Comparison of ENCODE assay signal across 8 cellular contexts in the genomic region with DNA sequence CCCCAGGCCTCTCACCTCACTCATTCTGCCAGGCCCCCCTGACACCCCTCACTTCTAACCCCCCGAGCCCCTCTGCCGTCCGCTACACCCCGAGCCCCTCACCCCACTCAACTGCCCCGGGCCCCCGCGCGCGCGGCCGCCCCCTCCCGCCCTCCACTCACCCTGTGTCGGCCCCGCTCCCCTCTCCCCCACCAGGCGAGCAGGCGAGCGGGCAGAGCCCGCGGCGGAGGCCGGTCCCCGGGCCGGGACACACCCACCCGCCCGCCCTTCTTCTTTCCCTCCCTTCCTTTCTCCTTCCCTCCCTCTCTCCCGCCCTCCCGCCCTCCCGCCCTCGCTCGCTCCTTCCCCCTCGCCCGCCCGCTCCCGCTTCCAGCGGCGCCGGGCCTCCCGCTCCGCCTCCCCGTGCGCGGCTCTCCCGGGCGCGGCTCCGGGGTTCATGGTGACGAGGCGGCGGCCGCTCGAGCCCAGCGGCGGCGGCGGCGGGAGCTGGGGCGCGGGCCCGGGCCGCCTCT. TPM values are rescaled to one million over a fixed set of nuclear protein-coding genes. Genes with fewer than 3 reads are reported as not detected.
DNase-seq lines count a peak whose midpoint lies in the region; ATAC-seq and TF ChIP-seq lines count a peak whose summit lies in the region.

A gene with protein sequence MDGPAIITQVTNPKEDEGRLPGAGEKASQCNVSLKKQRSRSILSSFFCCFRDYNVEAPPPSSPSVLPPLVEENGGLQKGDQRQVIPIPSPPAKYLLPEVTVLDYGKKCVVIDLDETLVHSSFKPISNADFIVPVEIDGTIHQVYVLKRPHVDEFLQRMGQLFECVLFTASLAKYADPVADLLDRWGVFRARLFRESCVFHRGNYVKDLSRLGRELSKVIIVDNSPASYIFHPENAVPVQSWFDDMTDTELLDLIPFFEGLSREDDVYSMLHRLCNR (plus strand): TSS at position 341 of the 512 bp plus-strand sequence. CDS start 320 bp downstream, outside the sequence.

- H3K4me1 ChIP-seq in PC-3 (ENCODE audit: insufficient read depth, low read length) = peaks cover 33% of the 10 kb centered on the region
- peaks cover 51% of the 10 kb centered on the region for H3K4me1 ChIP-seq in mammary epithelial cell (ENCODE audit: insufficient read depth, low read length)
- H3K4me1 ChIP-seq in sigmoid colon = peaks cover 0 to 51% (median 33%) of the 10 kb centered on the region in 4 donors

- H3K79me2 ChIP-seq in PC-3 (ENCODE audit: low read length) (0 out of 2 replicates have a peak, but pooled peaks cover 6% of the 10 kb centered on the region), mammary epithelial cell (ENCODE audit: insufficient read depth, low read length) (peaks cover 74% of the 10 kb centered on the region)

- H3K27ac ChIP-seq in PC-3 (ENCODE audit: low read length) (no peak within 1 kb of the TSS), mammary epithelial cell (ENCODE audit: insufficient read depth, low read depth, low read length) (peak within 1 kb of the TSS; percentile 41), sigmoid colon (peak within 1 kb of the TSS; percentile 86 to 94 (median 92))

- POLR2A ChIA-PET in PC-3 (lab: Charles Lee; ENCODE audit: unreplicated experiment) = no interaction called here

- WGBS in mammary epithelial cell (ENCODE audit: low coverage, missing lambda C conversion rate) = no CpG with 5 or more reads among the region's 60 CpGs
- WGBS in sigmoid colon, 2 donors = 1% methylated on average over 60 of the region's 60 CpGs

- H2AFZ ChIP-seq in PC-3 (ENCODE audit: low read length) (peak within 1 kb of the TSS; percentile 71), mammary epithelial cell (ENCODE audit: low read depth, low read length) (peak within 1 kb of the TSS; percentile 69)

- no peaks in the 10 kb centered on the region for H3F3A ChIP-seq in PC-3 (ENCODE audit: low read length, unreplicated experiment)

- TF ChIP-seq EP300 in sigmoid colon (IDR thresholded peaks at IDR 0.05) = no peak

- H3K27me3 ChIP-seq in PC-3 (ENCODE audit: low read length) (peaks cover 46% of the 10 kb centered on the region), mammary epithelial cell (ENCODE audit: insufficient read depth, low read length) (no peaks in the 10 kb centered on the region), sigmoid colon (no peaks in the 10 kb centered on the region)

- ATAC-seq in PC-3 (peak; percentile 6; the same call in 1 of the 2 replicates), GM21717 (IDR thresholded peaks at IDR 0.05; ENCODE audit: unreplicated experiment) (no peak), HG03025 (IDR thresholded peaks at IDR 0.05; ENCODE audit: low FRiP score, unreplicated experiment) (no peak)

- no peaks in the 10 kb centered on the region for H4K20me1 ChIP-seq in PC-3 (ENCODE audit: low read length)
- no peaks in the 10 kb centered on the region for H4K20me1 ChIP-seq in mammary epithelial cell (ENCODE audit: insufficient read depth, low read length)

- intact Hi-C loops in PC-3 (cut with micrococcal nuclease) (no loop called here), mammary epithelial cell (cut with micrococcal nuclease) (no loop called here), sigmoid colon (cut with DNase I) (loop anchor here (1.0 kb wide), 1 partner anchor 9 kb away; no protein-coding TSS in a partner anchor)

- H3K4me2 ChIP-seq in PC-3 (ENCODE audit: low read length) = peak within 1 kb of the TSS; percentile 86
- peak within 1 kb of the TSS; percentile 99 for H3K4me2 ChIP-seq in mammary epithelial cell (ENCODE audit: insufficient read depth, low read depth, low read length)

- in situ Hi-C loops in mammary epithelial cell (cut with MboI; ENCODE audit: low sequenced_read_pairs in 2 of 2) = no loop called here

- H3K4me3 ChIP-seq in PC-3 (ENCODE audit: low read length) (peak within 1 kb of the TSS; percentile 66), mammary epithelial cell (replicated peaks in 1 of 3; ENCODE audit: insufficient read depth in 1 of 3, low read depth in 2 of 3, low read length in 3 of 3) (peak within 1 kb of the TSS; percentile 64 to 82 (median 75)), iPS-18c (ENCODE audit: insufficient read depth, low read depth, low read length) (peak within 1 kb of the TSS; percentile 77), sigmoid colon (peak within 1 kb of the TSS; percentile 57 to 92 (median 83))

- CTCF ChIA-PET in PC-3 (lab: Charles Lee) = no interaction called here
- CTCF ChIA-PET in mammary epithelial cell (lab: Charles Lee; ENCODE audit: low non-redundant PET) = no interaction called here

- dilution Hi-C loops in mammary epithelial cell (cut with HindIII; ENCODE audit: low sequenced_read_pairs) = no loop called here

- no peaks in the 10 kb centered on the region for H3K36me3 ChIP-seq in PC-3 (ENCODE audit: low read depth, low read length)
- no peaks in the 10 kb centered on the region for H3K36me3 ChIP-seq in mammary epithelial cell (ENCODE audit: insufficient read depth, low read length)
- no peaks in the 10 kb centered on the region for H3K36me3 ChIP-seq in sigmoid colon

- no TSS peak for BruUV-seq in PC-3 (replicated peaks; lab: Mats Ljungman, UMichigan)
- no TSS peak for BruUV-seq in mammary epithelial cell (replicated peaks; lab: Mats Ljungman, UMichigan)

- peak within 1 kb of the TSS; percentile 25; the same call in 1 of the 2 replicates for H3K9ac ChIP-seq in PC-3 (ENCODE audit: low read length)
- peak within 1 kb of the TSS; percentile 68 for H3K9ac ChIP-seq in mammary epithelial cell (ENCODE audit: insufficient read depth, low read length)

- H3K9me3 ChIP-seq in PC-3 (ENCODE audit: low read length) (no peaks in the 10 kb centered on the region), mammary epithelial cell (replicated peaks; ENCODE audit: insufficient read depth, low read length) (no peaks in the 10 kb centered on the region), iPS-18c (ENCODE audit: control insufficient read depth, insufficient read depth, low read length) (no peaks in the 10 kb centered on the region), sigmoid colon (no peaks in the 10 kb centered on the region)

- DNase-seq in NCI-H345 (lab: John Stamatoyannopoulos, UW) = peak; percentile 28
- DNase-seq in NCI-H345 treated with DMSO at 0.1 percent for 48 hours (lab: John Stamatoyannopoulos, UW; ENCODE audit: unreplicated experiment) = no peak
- DNase-seq in PC-3 = peak; percentile 41
- peak; percentile 61 for DNase-seq in mammary epithelial cell
- peak; percentile 68 for DNase-seq in sigmoid colon

- TF ChIP-seq CTCF in PC-3 (conservative IDR thresholded peaks at IDR 0.05; ENCODE audit: low read depth, low read length) (no peak), mammary epithelial cell (conservative IDR thresholded peaks at IDR 0.05 in 1 of 2, IDR thresholded peaks at IDR 0.05 in 1 of 2; ENCODE audit: extremely low read depth in 1 of 2, insufficient read depth in 1 of 2, low read depth in 1 of 2, low read length in 2 of 2) (no peak), sigmoid colon (IDR thresholded peaks at IDR 0.05) (no peak)

- H3K9me2 ChIP-seq in PC-3 (replicated peaks; ENCODE audit: low read length) = no peaks in the 10 kb centered on the region

- no peak for TF ChIP-seq POLR2A in sigmoid colon (IDR thresholded peaks at IDR 0.05)

RNA-seq across cellular contexts. Expression of the gene that starts here (rescaled TPM):
- total RNA-seq in PC-3 (2014; rRNA removed) (6.1 and 11.7 TPM in 2 replicates), mammary epithelial cell (10 to 100 TPM; 65.3 to 81.7 TPM), sigmoid colon (10 to 100 TPM; 46.3 to 69.1 (median 60.5) TPM)
- polyA plus RNA-seq in mammary epithelial cell (86.8 TPM), sigmoid colon (10 to 100 TPM; 19.1 to 22.8 (median 22.7) TPM)
- polyA minus RNA-seq in mammary epithelial cell = 149 TPM
